In the genomic region with DNA sequence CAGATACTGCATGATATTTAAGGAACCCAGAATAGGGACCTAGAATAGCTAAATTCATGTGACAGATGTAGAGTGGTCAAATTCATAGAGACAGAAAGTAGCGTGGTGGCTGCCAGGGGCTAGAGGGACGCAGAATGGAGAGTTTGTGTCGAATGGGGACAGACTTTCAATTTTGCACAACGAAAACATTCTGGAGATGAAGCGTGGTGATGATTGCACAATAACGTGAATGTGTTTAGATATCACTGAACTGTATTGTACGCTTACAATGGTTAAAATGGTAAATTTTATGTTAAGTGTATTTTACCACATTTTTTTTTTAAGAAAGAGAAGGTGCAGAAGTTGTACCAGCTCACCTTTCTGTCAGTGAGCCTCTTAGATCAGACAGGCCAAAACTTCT, we compare ENCODE assay signal across 20 cellular contexts.
"Had no signal": no experiment of that assay in that cellular context is flagged by ENCODE, and none has a peak within 500 bp of the region (broad histone marks: within the 10 kb centered on the region; RNA-seq: fewer than 3 reads in every experiment).

No MANE protein-coding gene starts in this region.

- H3K4me3 Mint-ChIP-seq: activated B cell treated with CpG ODN at 0.5 μM for 24 hours; activated CD4-positive, alpha-beta T cell treated with anti-CD3 and anti-CD28 coated beads for 36 hours; activated T-cell treated with anti-CD3 and anti-CD28 coated beads, Interleukin-2, amount 50 U/mL, for 24 hours; activated T-helper 17 cell treated with anti-CD3 and anti-CD28 coated beads, Interleukin-2, amount 50 U/mL, for 72 hours; naive thymus-derived CD4-positive, alpha-beta T cell had no signal

- H3K27me3 Mint-ChIP-seq: activated B cell treated with CpG ODN at 0.5 μM for 24 hours; activated CD4-positive, alpha-beta T cell treated with anti-CD3 and anti-CD28 coated beads for 36 hours; activated T-cell treated with anti-CD3 and anti-CD28 coated beads, Interleukin-2, amount 50 U/mL, for 24 hours; activated T-helper 17 cell treated with anti-CD3 and anti-CD28 coated beads, Interleukin-2, amount 50 U/mL, for 72 hours had no signal

- H3K4me3 ChIP-seq: ascending aorta, gastrocnemius medialis, pancreas, psoas muscle, right atrium auricular region, thoracic aorta had no signal

- H3K4me1 Mint-ChIP-seq: activated CD4-positive, alpha-beta T cell treated with anti-CD3 and anti-CD28 coated beads for 36 hours; activated T-helper 17 cell treated with anti-CD3 and anti-CD28 coated beads, Interleukin-2, amount 50 U/mL, for 72 hours; naive thymus-derived CD4-positive, alpha-beta T cell had no signal

- ATAC-seq: activated CD4-positive, alpha-beta T cell treated with anti-CD3 and anti-CD28 coated beads for 36 hours; activated naive CD4-positive, alpha-beta T cell treated with anti-CD3 and anti-CD28 coated beads, Interleukin-2, amount 50 U/mL, for 72 hours; activated T-helper 17 cell treated with anti-CD3 and anti-CD28 coated beads, Interleukin-2, amount 50 U/mL, for 72 hours; naive thymus-derived CD4-positive, alpha-beta T cell had no signal

- DNase-seq: activated B cell treated with CpG ODN at 0.5 μM for 24 hours; activated CD4-positive, alpha-beta T cell treated with anti-CD3 and anti-CD28 coated beads for 36 hours; activated CD4-positive, alpha-beta T cell treated with anti-CD3 and anti-CD28 coated beads, Interleukin-2, amount 50 U/mL, for 4 hours; activated CD8-positive, alpha-beta memory T cell treated with anti-CD3 and anti-CD28 coated beads for 24 hours; activated CD8-positive, alpha-beta memory T cell treated with anti-CD3 and anti-CD28 coated beads, Interleukin-2, amount 50 U/mL, for 4 hours; activated T-cell treated with anti-CD3 and anti-CD28 coated beads, Interleukin-2, amount 50 U/mL, for 24 hours; effector memory CD4-positive, alpha-beta T cell; naive thymus-derived CD4-positive, alpha-beta T cell; stimulated activated CD4-positive, alpha-beta T cell treated with anti-CD3 and anti-CD28 coated beads, Interleukin-4, amount 100 ng/mL, for 24 hours; stimulated activated naive CD4-positive, alpha-beta T cell treated with Interleukin-2 at 50 U/mL for 16 hours had no signal

- H3K27ac Mint-ChIP-seq: activated B cell treated with CpG ODN at 0.5 μM for 24 hours; activated CD4-positive, alpha-beta T cell treated with anti-CD3 and anti-CD28 coated beads for 36 hours; activated naive CD4-positive, alpha-beta T cell treated with anti-CD3 and anti-CD28 coated beads, Interleukin-2, amount 50 U/mL, for 72 hours; activated T-cell treated with anti-CD3 and anti-CD28 coated beads, Interleukin-2, amount 50 U/mL, for 24 hours; activated T-helper 17 cell treated with anti-CD3 and anti-CD28 coated beads, Interleukin-2, amount 50 U/mL, for 72 hours; naive thymus-derived CD4-positive, alpha-beta T cell had no signal

- H3K36me3 Mint-ChIP-seq: activated naive CD4-positive, alpha-beta T cell treated with anti-CD3 and anti-CD28 coated beads, Interleukin-2, amount 50 U/mL, for 72 hours; naive thymus-derived CD4-positive, alpha-beta T cell had no signal

- H3K9me3 Mint-ChIP-seq: activated B cell treated with CpG ODN at 0.5 μM for 24 hours; activated naive CD4-positive, alpha-beta T cell treated with anti-CD3 and anti-CD28 coated beads, Interleukin-2, amount 50 U/mL, for 72 hours; activated T-cell treated with anti-CD3 and anti-CD28 coated beads, Interleukin-2, amount 50 U/mL, for 24 hours; activated T-helper 17 cell treated with anti-CD3 and anti-CD28 coated beads, Interleukin-2, amount 50 U/mL, for 72 hours had no signal

- H3K27me3 ChIP-seq: ascending aorta, brain microvascular endothelial cell, gastrocnemius medialis, neutrophil, pancreas, right atrium auricular region had no signal

- H3K4me1 ChIP-seq: ascending aorta, gastrocnemius medialis, psoas muscle had no signal

- H3K27ac ChIP-seq: ascending aorta, brain microvascular endothelial cell, gastrocnemius medialis, neutrophil, pancreas, psoas muscle, right atrium auricular region, thoracic aorta had no signal

- H3K9me3 ChIP-seq: ascending aorta, gastrocnemius medialis, neutrophil, pancreas, psoas muscle, right atrium auricular region, thoracic aorta had no signal

- FAIRE-seq: pancreas had no signal

- H3K36me3 ChIP-seq: ascending aorta, brain microvascular endothelial cell, gastrocnemius medialis, neutrophil, pancreas, right atrium auricular region, thoracic aorta had no signal
